ENCODE assay signal across 8 cellular contexts in the genomic region with DNA sequence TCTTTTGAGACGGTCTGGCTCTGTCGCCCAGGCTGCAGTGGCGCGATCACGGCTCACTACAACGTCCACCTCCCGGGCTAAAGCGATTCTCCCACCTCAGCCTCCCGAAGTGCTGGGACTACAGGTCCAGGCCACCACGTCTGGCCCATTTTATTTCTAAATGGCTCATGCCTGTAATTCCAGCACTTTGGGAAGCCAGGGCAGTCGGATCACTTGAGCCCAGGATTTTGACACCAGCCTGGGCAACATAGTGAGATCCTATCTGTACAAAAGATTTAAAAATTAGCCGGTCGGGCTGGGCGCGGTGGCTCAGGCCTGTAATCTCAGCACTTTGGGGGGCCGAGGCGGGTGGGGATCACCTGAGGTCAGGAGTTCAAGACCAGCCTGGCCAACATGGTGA. TPM values are rescaled to one million over a fixed set of nuclear protein-coding genes. Genes with fewer than 3 reads are reported as not detected.
"Had no signal": no experiment of that assay in that cellular context is flagged by ENCODE, and none has a peak within 500 bp of the region (broad histone marks: within the 10 kb centered on the region; RNA-seq: fewer than 3 reads in every experiment).

No MANE protein-coding gene starts in this region.

- FAIRE-seq: G401.6, GM12878, GM12891, GM12892, GM18507, GM19239 had no signal

- H3K4me3 ChIP-seq: GM12878 had no signal

- DNase-seq: GDM1, GF-D8 had no signal

RNA-seq across cellular contexts. Expression of gene EFHD1, which starts 26.4 kb away (rescaled TPM):
- total RNA-seq: GM12878 had no signal
